ENCODE assay signal across 9 cellular contexts in the genomic region with DNA sequence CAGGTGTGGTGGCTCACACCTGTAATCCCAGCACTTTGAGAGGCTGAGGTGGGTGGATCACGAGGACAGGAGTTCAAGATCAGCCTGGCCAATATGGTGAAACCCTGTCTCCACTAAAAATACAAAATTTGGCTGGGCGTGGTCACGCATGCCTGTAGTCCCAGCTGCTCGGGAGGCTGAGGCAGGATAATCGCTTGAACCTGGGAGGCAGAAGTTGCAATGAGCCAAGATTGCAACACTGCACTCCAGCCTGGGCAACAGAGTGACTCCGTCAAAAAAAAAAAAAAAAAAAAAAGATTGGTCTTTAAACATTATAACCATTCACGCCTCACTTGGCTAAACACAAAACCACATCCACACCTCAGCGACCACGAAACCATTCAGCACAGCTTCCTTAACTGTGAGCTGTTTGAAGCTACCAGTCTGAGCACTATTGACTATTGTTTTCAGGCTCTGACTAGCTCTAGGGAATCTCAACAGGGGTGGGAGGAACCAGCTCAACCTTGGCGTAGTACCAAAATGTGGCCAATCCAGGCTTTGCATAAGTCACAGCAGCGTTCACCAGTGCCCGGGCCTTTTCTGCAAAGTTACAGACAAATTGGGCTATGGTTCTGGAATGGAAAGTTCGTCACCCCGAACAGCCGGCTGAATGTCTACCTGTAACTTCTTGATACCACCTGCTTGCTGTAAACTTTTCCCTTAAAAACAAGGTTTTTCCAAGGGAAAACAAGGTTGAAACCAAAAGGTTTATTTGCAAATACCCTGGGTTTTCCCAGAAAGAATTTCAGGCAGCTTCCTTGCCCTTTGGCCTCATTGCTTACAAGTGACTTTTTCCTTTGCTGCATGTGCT.
A peak's percentile ranks its signal among the peaks of the same experiment; 100 is the strongest.
DNase-seq lines count a peak whose midpoint lies in the region; ATAC-seq, FAIRE-seq and TF ChIP-seq lines count a peak whose summit lies in the region.
"Had no signal": no experiment of that assay in that cellular context is flagged by ENCODE, and none has a peak within 500 bp of the region (broad histone marks: within the 10 kb centered on the region; RNA-seq: fewer than 3 reads in every experiment).

No MANE protein-coding gene starts in this region.

- CTCF ChIA-PET in MCF 10A (lab: Yijun Ruan, JAX): interaction anchor here (0.5 to 1.3 kb wide), 4 partner anchors 55 to 322 kb away, joined by 3 to 4 read pairs (median 4); no protein-coding TSS in a partner anchor

- ATAC-seq in GM19043 (IDR thresholded peaks at IDR 0.05; ENCODE audit: low read depth, unreplicated experiment) (peak; percentile 98), HG03095 (IDR thresholded peaks at IDR 0.05; ENCODE audit: unreplicated experiment) (peak; percentile 96)

- peak overlapping the region; percentile 67 for H3K27ac Mint-ChIP-seq in MCF 10A (ENCODE audit: low read depth, unreplicated experiment)
- no peak overlapping the region for H3K27ac Mint-ChIP-seq in CD14-positive monocyte

- no peak for FAIRE-seq in HTR-8/SVneo (lab: Jason Lieb, UNC)

- no peaks in the 10 kb centered on the region for H3K36me3 Mint-ChIP-seq in MCF 10A (ENCODE audit: insufficient read depth, unreplicated experiment)
- H3K36me3 Mint-ChIP-seq in CD14-positive monocyte: no peaks in the 10 kb centered on the region
- H3K36me3 Mint-ChIP-seq: naive B cell had no signal

- BruUV-seq in MCF 10A (replicated peaks; lab: Mats Ljungman, UMichigan): no TSS peak

- peak overlapping the region; percentile 20 for H3K4me3 Mint-ChIP-seq in MCF 10A (ENCODE audit: unreplicated experiment)
- peak overlapping the region in 1 of 2 donors; percentile 76 for H3K4me3 Mint-ChIP-seq in CD14-positive monocyte
- H3K4me3 Mint-ChIP-seq: naive B cell had no signal

- DNase-seq in COR-L47 (lab: John Stamatoyannopoulos, UW) (peak; percentile 75), NCI-H2196 (lab: John Stamatoyannopoulos, UW; ENCODE audit: unreplicated experiment) (peak; percentile 49), MCF 10A (ENCODE audit: unreplicated experiment) (peak; percentile 94), lower leg skin (ENCODE audit: low spot score in 2 of 2) (peak; percentile 50 to 87), CD14-positive monocyte (ENCODE audit: low spot score) (no peak), HTR-8/SVneo (ENCODE audit: insufficient read length, low spot score) (no peak)
- DNase-seq: naive B cell had no signal

- TF ChIP-seq POLR2A in lower leg skin (IDR thresholded peaks at IDR 0.05): no peak

- no peak overlapping the region for H3K4me3 ChIP-seq in lower leg skin (ENCODE audit: low read depth, poor library complexity, severe bottlenecking)

- POLR2A ChIA-PET in MCF 10A (lab: Yijun Ruan, JAX): interaction anchor here (0.7 to 1.8 kb wide), 4 partner anchors 9 to 106 kb away, joined by 3 to 7 read pairs (median 4); partner anchors contain the start of gene DHX15

- H3K9me3 Mint-ChIP-seq in MCF 10A (ENCODE audit: unreplicated experiment) (no peaks in the 10 kb centered on the region), CD14-positive monocyte (peaks cover 0 to 3% (median 1%) of the 10 kb centered on the region in 7 donors)

- intact Hi-C loops in MCF 10A (cut with micrococcal nuclease): loop anchor here (1.0 kb wide), 1 partner anchor 74 kb away; the partner anchor contains the start of gene DHX15
- intact Hi-C loops in lower leg skin (cut with DNase I; ENCODE audit: low total_unique reads): no loop called here
- intact Hi-C loops in CD14-positive monocyte (cut with micrococcal nuclease): no loop called here

- H3K27me3 Mint-ChIP-seq in MCF 10A (ENCODE audit: insufficient read depth, unreplicated experiment) (peaks cover 10% of the 10 kb centered on the region), CD14-positive monocyte (ENCODE audit: low read depth in 3 of 3) (peaks cover 9 to 11% (median 9%) of the 10 kb centered on the region in 3 donors)

- WGBS in lower leg skin, 2 donors: 50 to 58% methylated on average over 15 of the region's 15 CpGs

- no peak for TF ChIP-seq CTCF in MCF 10A (IDR thresholded peaks at IDR 0.05; ENCODE audit: unreplicated experiment)
- TF ChIP-seq CTCF in lower leg skin (IDR thresholded peaks at IDR 0.05): no peak
- no peak for TF ChIP-seq CTCF in CD14-positive monocyte (IDR thresholded peaks at IDR 0.05)

- H3K4me1 Mint-ChIP-seq in MCF 10A (ENCODE audit: insufficient read depth, unreplicated experiment) (peaks cover 20% of the 10 kb centered on the region), CD14-positive monocyte (peaks cover 7% of the 10 kb centered on the region)

Comparison
In these comparisons a context has a peak if more than half of its experiments do, and no peak if none do; other contexts are left out.
1. DNase-seq: peak in COR-L47 (single experiment), NCI-H2196 (single experiment), MCF 10A (single experiment) and lower leg skin (2 of 2); none in CD14-positive monocyte (single experiment) and HTR-8/SVneo (single experiment).